15 cellular contexts compared by ENCODE assay signal in genomic region chrX:119071381-119071780, GRCh38. TPM values are rescaled to one million over a fixed set of nuclear protein-coding genes. Genes with fewer than 3 reads are reported as not detected.
DNase-seq lines count a peak whose midpoint lies in the region; ATAC-seq, FAIRE-seq and TF ChIP-seq lines count a peak whose summit lies in the region.
"Had no signal": no experiment of that assay in that cellular context is flagged by ENCODE, and none has a peak within 500 bp of the region (broad histone marks: within the 10 kb centered on the region; RNA-seq: fewer than 3 reads in every experiment).

No MANE protein-coding gene starts in this region.

- no peak overlapping the region for H3K4me3 Mint-ChIP-seq in activated naive CD8-positive, alpha-beta T cell treated with anti-CD3 and anti-CD28 coated beads, Interleukin-2, amount 50 U/mL, for 24 hours

- ATAC-seq in GM19438 (IDR thresholded peaks at IDR 0.05; ENCODE audit: low read depth, unreplicated experiment) = peak; percentile 73
- peak; percentile 83 for ATAC-seq in HG02852 (IDR thresholded peaks at IDR 0.05; ENCODE audit: unreplicated experiment)
- ATAC-seq in activated naive CD8-positive, alpha-beta T cell treated with anti-CD3 and anti-CD28 coated beads, Interleukin-2, amount 50 U/mL, for 24 hours = no peak

- DNase-seq in GM12891 (ENCODE audit: insufficient read length, low spot score) = no peak
- DNase-seq in NAMALWA (ENCODE audit: low spot score) = peak; percentile 30
- DNase-seq in activated naive CD8-positive, alpha-beta T cell treated with anti-CD3 and anti-CD28 coated beads, Interleukin-2, amount 50 U/mL, for 24 hours = no peak
- no peak for DNase-seq in GM12892 (ENCODE audit: insufficient read length)
- no peak for DNase-seq in erythroblast (lab: John Stamatoyannopoulos, UW)
- no peak for DNase-seq in NCI-H1092 (lab: John Stamatoyannopoulos, UW)
- DNase-seq: activated CD4-positive, CD25-positive, alpha-beta regulatory T cell; islet precursor cell; NCI-H2081; NK-92 treated with Interleukin-12 subunit alpha and Interleukin-12 subunit beta, amount 100 ng/mL, for 24 hours; stimulated activated CD4-positive, alpha-beta T cell treated with anti-CD3 and anti-CD28 coated beads, Interleukin-2, amount 100 ng/mL, for 24 hours had no signal

- H3K27me3 Mint-ChIP-seq in activated naive CD8-positive, alpha-beta T cell treated with anti-CD3 and anti-CD28 coated beads, Interleukin-2, amount 50 U/mL, for 24 hours = no peaks in the 10 kb centered on the region

- peaks cover 3% of the 10 kb centered on the region for H3K4me1 Mint-ChIP-seq in activated naive CD8-positive, alpha-beta T cell treated with anti-CD3 and anti-CD28 coated beads, Interleukin-2, amount 50 U/mL, for 24 hours

- TF ChIP-seq POLR2A in GM12891 (IDR thresholded peaks at IDR 0.05; ENCODE audit: low read depth, low read length) (no peak), GM12892 (IDR thresholded peaks at IDR 0.05; ENCODE audit: low read depth, low read length) (no peak), erythroblast (IDR thresholded peaks at IDR 0.05; ENCODE audit: low read length) (no peak)

- no peaks in the 10 kb centered on the region for H3K9me3 Mint-ChIP-seq in activated naive CD8-positive, alpha-beta T cell treated with anti-CD3 and anti-CD28 coated beads, Interleukin-2, amount 50 U/mL, for 24 hours

- no peak overlapping the region for H3K27ac Mint-ChIP-seq in activated naive CD8-positive, alpha-beta T cell treated with anti-CD3 and anti-CD28 coated beads, Interleukin-2, amount 50 U/mL, for 24 hours

- FAIRE-seq in GM12891 (lab: Jason Lieb, UNC) = peak; percentile 20
- no peak for FAIRE-seq in GM12892 (lab: Jason Lieb, UNC)

- no peaks in the 10 kb centered on the region for H3K36me3 Mint-ChIP-seq in activated naive CD8-positive, alpha-beta T cell treated with anti-CD3 and anti-CD28 coated beads, Interleukin-2, amount 50 U/mL, for 24 hours (ENCODE audit: low read depth)

TF ChIP-seq in GM12891, 5 proteins besides CTCF, POLR2A, EP300 and RAD21:
- TF ChIP-seq SPI1 (IDR thresholded peaks at IDR 0.05; ENCODE audit: low read depth, low read length) (peak; percentile 56), TAF1 (IDR thresholded peaks at IDR 0.05; ENCODE audit: low read depth, low read length) (no peak), PAX5 (IDR thresholded peaks at IDR 0.05; ENCODE audit: insufficient read depth, low read length, severe bottlenecking) (no peak), POLR2AphosphoS5 (IDR thresholded peaks at IDR 0.05; ENCODE audit: low read depth, low read length) (no peak), POU2F2 (IDR thresholded peaks at IDR 0.05; ENCODE audit: low read depth, low read length) (no peak)
TF ChIP-seq in GM12891: peak in this region for 1.

RNA-seq across cellular contexts. Expression of gene CT47C1, which starts 1.4 kb away (rescaled TPM):
- polyA plus RNA-seq in GM12891 (2012; ENCODE audit: low read depth, missing spikeins) = not detected
- polyA plus RNA-seq in GM12892 (2012; ENCODE audit: missing spikeins) = not detected
- polyA plus RNA-seq: adipose tissue, urinary bladder had no signal

RNA-seq across cellular contexts. Expression of gene KIAA1210, which starts 56.2 kb away (rescaled TPM):
- not detected for polyA plus RNA-seq in GM12891 (2012; ENCODE audit: low read depth, missing spikeins)
- polyA plus RNA-seq in GM12892 (2012; ENCODE audit: missing spikeins) = not detected
- polyA plus RNA-seq: adipose tissue had no signal
